Comparison of ENCODE assay signal across 26 cellular contexts in genomic region chr1:29292344-29292743, GRCh38.
"Had no signal": no experiment of that assay in that cellular context is flagged by ENCODE, and none has a peak within 500 bp of the region (broad histone marks: within the 10 kb centered on the region; RNA-seq: fewer than 3 reads in every experiment).

No MANE protein-coding gene starts in this region.

- ATAC-seq: body of pancreas; gastrocnemius medialis; left cardiac atrium; left ventricle myocardium superior; naive thymus-derived CD4-positive, alpha-beta T cell; stimulated activated naive B cell treated with anti-CD40 and anti-IgM and Interleukin-4, amounts not matched to agents 10 μg/mL and 1 μg/mL and 100 μg/mL, for 72 hours; upper lobe of right lung had no signal

- H3K27ac ChIP-seq: body of pancreas, coronary artery, dorsolateral prefrontal cortex, gastrocnemius medialis, right atrium auricular region, stomach, thyroid gland, upper lobe of right lung, VCaP had no signal

- H3K9me3 ChIP-seq: body of pancreas, gastrocnemius medialis, right atrium auricular region, stomach, thyroid gland, upper lobe of right lung had no signal

- H3K27me3 ChIP-seq: body of pancreas, dorsolateral prefrontal cortex, gastrocnemius medialis, right atrium auricular region, stomach, thyroid gland, upper lobe of right lung had no signal

- H3K4me3 ChIP-seq: body of pancreas, coronary artery, dorsolateral prefrontal cortex, gastrocnemius medialis, right atrium auricular region, smooth muscle cell, stomach, thyroid gland, upper lobe of right lung had no signal

- H3K4me1 ChIP-seq: body of pancreas, gastrocnemius medialis, right atrium auricular region, thyroid gland, upper lobe of right lung had no signal

- H3K36me3 ChIP-seq: gastrocnemius medialis, right atrium auricular region, thyroid gland, upper lobe of right lung had no signal

- DNase-seq: activated CD4-positive, alpha-beta T cell treated with anti-CD3 and anti-CD28 coated beads for 48 hours; activated CD4-positive, alpha-beta T cell treated with anti-CD3 and anti-CD28 coated beads, Interleukin-2, amount 50 U/mL, for 48 hours; activated CD8-positive, alpha-beta memory T cell treated with anti-CD3 and anti-CD28 coated beads for 24 hours; activated effector memory CD4-positive, alpha-beta T cell treated with Interleukin-2 at 50 U/mL for 16 hours; activated naive CD4-positive, alpha-beta T cell treated with Interleukin-2 at 50 U/mL for 16 hours; body of pancreas; effector memory CD4-positive, alpha-beta T cell; erythroblast; gastrocnemius medialis; glutamatergic neuron; left cardiac atrium; left ventricle myocardium superior; midbrain; naive thymus-derived CD4-positive, alpha-beta T cell; nucleus accumbens; stimulated activated CD4-positive, alpha-beta T cell treated with anti-CD3 and anti-CD28 coated beads, Interleukin-1b, Interleukin-23, amount 100 ng/mL, for 48 hours; stimulated activated naive B cell treated with anti-CD40 and anti-IgM and Interleukin-4, amounts not matched to agents 10 μg/mL and 1 μg/mL and 100 μg/mL, for 72 hours; stomach; T-helper 1 cell; thyroid gland; upper lobe of right lung had no signal
